In the genomic region with DNA sequence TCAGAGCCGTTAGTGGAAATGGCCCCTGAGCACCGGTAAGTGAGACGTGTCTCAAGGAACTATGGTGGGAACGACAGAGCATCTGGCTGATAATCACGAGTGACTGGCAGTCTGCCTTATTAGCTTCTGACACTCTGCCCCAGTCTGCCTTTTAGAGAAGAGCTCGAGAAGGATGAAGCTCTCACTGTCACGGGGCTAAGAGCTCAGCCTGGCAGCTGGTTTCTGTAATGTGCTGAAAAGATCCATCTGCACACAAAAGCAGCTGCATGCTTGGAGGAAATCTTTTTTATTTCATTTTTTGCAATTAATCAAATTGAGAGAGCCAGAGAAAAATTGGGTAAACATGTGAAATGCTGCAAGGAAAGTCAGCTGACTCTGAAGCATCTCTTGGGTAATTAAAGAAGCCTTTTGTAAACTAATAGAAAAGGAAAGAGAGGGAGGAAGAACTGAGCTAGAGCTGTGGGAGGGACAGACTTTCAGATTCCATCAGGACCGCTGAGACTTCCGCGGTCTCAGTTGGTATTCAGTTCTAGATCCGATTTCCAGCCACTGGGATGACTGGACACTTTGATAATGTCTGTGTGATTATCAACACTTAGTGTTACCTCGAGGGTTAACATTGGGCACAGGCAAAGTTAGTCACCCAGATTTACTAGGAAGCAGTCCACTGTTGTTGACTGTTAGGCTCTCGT, we compare ENCODE assay signal across 7 cellular contexts. TPM values are rescaled to one million over a fixed set of nuclear protein-coding genes. Genes with fewer than 3 reads are reported as not detected.
DNase-seq lines count a peak whose midpoint lies in the region; ATAC-seq and TF ChIP-seq lines count a peak whose summit lies in the region.

No MANE protein-coding gene starts in this region.

- peak; percentile 51 for DNase-seq in GM10266 (ENCODE audit: extremely low spot score)
- peak; percentile 28 for DNase-seq in MG63
- DNase-seq in adrenal gland = peak in 6 of 7 donors; percentile 49 to 78 (median 56)
- peak; percentile 74 for DNase-seq in kidney tubule cell (ENCODE audit: low spot score)
- no peak for DNase-seq in ACHN

- H3K4me3 ChIP-seq in MG63 = no peak overlapping the region
- no peak overlapping the region for H3K4me3 ChIP-seq in adrenal gland
- peak overlapping the region in 2 of 5 donors; percentile 13 to 39 for H3K4me3 ChIP-seq in subcutaneous abdominal adipose tissue (ENCODE audit: low read depth in 1 of 5, low read length in 5 of 5)

- TF ChIP-seq POLR2A in adrenal gland (IDR thresholded peaks at IDR 0.05) = no peak

- WGBS in adrenal gland, 4 donors = 24 to 32% (median 28%) methylated on average over 13 of the region's 13 CpGs

- in situ Hi-C loops in ACHN (cut with HindIII; ENCODE audit: low pct_ligation_motif_present, low pct_unique_long_range_greater_than_20kb, low sequenced_read_pairs) = no loop called here

- H3K9ac ChIP-seq in subcutaneous abdominal adipose tissue (ENCODE audit: low read length in 5 of 5) = peak overlapping the region in 2 of 5 donors; percentile 39 to 52

- H3K27ac ChIP-seq in adrenal gland (peak overlapping the region in 4 of 5 donors; percentile 8 to 86 (median 48)), subcutaneous abdominal adipose tissue (ENCODE audit: low read depth, low read length) (peak overlapping the region; percentile 37)

- no peaks in the 10 kb centered on the region for H3K9me3 ChIP-seq in MG63
- no peaks in the 10 kb centered on the region for H3K9me3 ChIP-seq in adrenal gland (replicated peaks in 1 of 3)
- no peaks in the 10 kb centered on the region for H3K9me3 ChIP-seq in subcutaneous abdominal adipose tissue (ENCODE audit: control insufficient read depth in 5 of 5, low read length in 5 of 5)

- no peaks in the 10 kb centered on the region for H3K27me3 ChIP-seq in MG63
- H3K27me3 ChIP-seq in adrenal gland = no peaks in the 10 kb centered on the region
- peaks cover 0 to 10% (median 0%) of the 10 kb centered on the region in 5 donors for H3K27me3 ChIP-seq in subcutaneous abdominal adipose tissue (ENCODE audit: control insufficient read depth in 5 of 5, insufficient read depth in 4 of 5, low read length in 5 of 5)

- H3K36me3 ChIP-seq in MG63 (no peaks in the 10 kb centered on the region), adrenal gland (replicated peaks in 1 of 2) (no peaks in the 10 kb centered on the region), subcutaneous abdominal adipose tissue (ENCODE audit: control insufficient read depth in 5 of 5, insufficient read depth in 5 of 5, low read length in 5 of 5) (peaks cover 0 to 6% (median 0%) of the 10 kb centered on the region in 5 donors)

- peaks cover 6 to 40% of the 10 kb centered on the region in 2 donors for H3K4me1 ChIP-seq in adrenal gland (replicated peaks in 1 of 2)
- H3K4me1 ChIP-seq in subcutaneous abdominal adipose tissue (ENCODE audit: control insufficient read depth in 5 of 5, insufficient read depth in 5 of 5, low read length in 5 of 5) = peaks cover 13 to 75% (median 50%) of the 10 kb centered on the region in 5 donors

- TF ChIP-seq CTCF in GM10266 (IDR thresholded peaks at IDR 0.05; ENCODE audit: control insufficient read depth, insufficient read depth, low read depth, missing control alignments) (no peak), adrenal gland (IDR thresholded peaks at IDR 0.05) (no peak)

- intact Hi-C loops in adrenal gland (cut with DNase I) = no loop called here

- peak; percentile 60 for ATAC-seq in GM21576 (IDR thresholded peaks at IDR 0.05; ENCODE audit: unreplicated experiment)

RNA-seq across cellular contexts. Expression of a gene that starts 24.4 kb away (rescaled TPM):
- not detected in 2 replicates for total RNA-seq in MG63 (2014; rRNA removed; shearing (Covaris generic); ENCODE audit: low replicate concordance)
- 10 to 100 TPM; 11.2 to 23.7 (median 16.0) TPM for total RNA-seq in adrenal gland
- 1 to 10 TPM; 3.5 to 7.6 (median 6.2) TPM for polyA plus RNA-seq in adrenal gland

Comparison
In these comparisons a context has a peak if more than half of its experiments do, and no peak if none do; other contexts are left out.
1. RNA of a gene that starts 24.4 kb away (total RNA-seq): 11.2 to 23.7 TPM in adrenal gland; not detected in MG63; every median in the first group is over 10 times any median in the second.